8 cellular contexts compared by ENCODE assay signal in genomic region chr1:16903054-16903453, GRCh38. TPM values are rescaled to one million over a fixed set of nuclear protein-coding genes. Genes with fewer than 3 reads are reported as not detected.
DNase-seq lines count a peak whose midpoint lies in the region; ATAC-seq, FAIRE-seq and TF ChIP-seq lines count a peak whose summit lies in the region.

No MANE protein-coding gene starts in this region.

- H3K9me3 Mint-ChIP-seq in activated naive CD4-positive, alpha-beta T cell treated with anti-CD3 and anti-CD28 coated beads, Interleukin-2, amount 10 ng/mL, durations not matched to agents 7 days and 5 days = peaks cover 2% of the 10 kb centered on the region
- no peaks in the 10 kb centered on the region for H3K9me3 Mint-ChIP-seq in activated naive CD4-positive, alpha-beta T cell treated with anti-CD3 and anti-CD28 coated beads, Interleukin-2, amount 50 U/mL, for 72 hours

- no peak for FAIRE-seq in urothelium cell line (lab: Jason Lieb, UNC)

- TF ChIP-seq CTCF in fibroblast of villous mesenchyme (IDR thresholded peaks at IDR 0.05; ENCODE audit: insufficient read depth, low read depth, low read length) (no peak), thoracic aorta (IDR thresholded peaks at IDR 0.05) (no peak)

- no peak for ATAC-seq in activated naive CD4-positive, alpha-beta T cell treated with anti-CD3 and anti-CD28 coated beads, Interleukin-2, amount 50 U/mL, for 72 hours
- ATAC-seq in thoracic aorta (ENCODE audit: insufficient number of reproducible peaks, low FRiP score, low read depth) (no peak), HG02763 (IDR thresholded peaks at IDR 0.05; ENCODE audit: unreplicated experiment) (no peak)

- H3K4me1 Mint-ChIP-seq in activated naive CD4-positive, alpha-beta T cell treated with anti-CD3 and anti-CD28 coated beads, Interleukin-2, amount 10 ng/mL, durations not matched to agents 7 days and 5 days = peaks cover 43% of the 10 kb centered on the region

- TF ChIP-seq POLR2A in Raji (IDR thresholded peaks at IDR 0.05; ENCODE audit: insufficient read depth, low read depth, low read length) = 0 out of 2 replicates have a peak, but pooled peaks have one; percentile 14

- H3K4me3 Mint-ChIP-seq in activated naive CD4-positive, alpha-beta T cell treated with anti-CD3 and anti-CD28 coated beads, Interleukin-2, amount 10 ng/mL, durations not matched to agents 7 days and 5 days = no peak overlapping the region

- H3K36me3 Mint-ChIP-seq in activated naive CD4-positive, alpha-beta T cell treated with anti-CD3 and anti-CD28 coated beads, Interleukin-2, amount 10 ng/mL, durations not matched to agents 7 days and 5 days = peaks cover 4% of the 10 kb centered on the region
- no peaks in the 10 kb centered on the region for H3K36me3 Mint-ChIP-seq in activated naive CD4-positive, alpha-beta T cell treated with anti-CD3 and anti-CD28 coated beads, Interleukin-2, amount 50 U/mL, for 72 hours

- H3K27me3 ChIP-seq in thoracic aorta (replicated peaks; ENCODE audit: insufficient read depth) = no peaks in the 10 kb centered on the region

- CTCF ChIA-PET in activated naive CD4-positive, alpha-beta T cell treated with anti-CD3 and anti-CD28 coated beads, Interleukin-2, amount 10 ng/mL, durations not matched to agents 7 days and 5 days (lab: Charles Lee) = no interaction called here

- peak; percentile 19 for DNase-seq in activated naive CD4-positive, alpha-beta T cell treated with anti-CD3 and anti-CD28 coated beads, Interleukin-2, amount 10 ng/mL, durations not matched to agents 7 days and 5 days
- DNase-seq in activated naive CD4-positive, alpha-beta T cell treated with anti-CD3 and anti-CD28 coated beads, Interleukin-2, amount 50 U/mL, for 72 hours (ENCODE audit: low spot score in 2 of 2) = no peak
- DNase-seq in fibroblast of villous mesenchyme (ENCODE audit: low read depth) (peak; percentile 87), thoracic aorta (ENCODE audit: low spot score) (no peak), urothelium cell line (ENCODE audit: low spot score) (no peak)
- no peak for DNase-seq in NK-92 treated with Interleukin-12 subunit alpha and Interleukin-12 subunit beta, amount 100 ng/mL, for 24 hours (lab: John Stamatoyannopoulos, UW)

- H3K4me3 ChIP-seq in fibroblast of villous mesenchyme (ENCODE audit: low read depth, low read length) (peak overlapping the region; percentile 56), thoracic aorta (peak overlapping the region; percentile 69)

- H3K27ac ChIP-seq in thoracic aorta = peak overlapping the region; percentile 92 to 97

- H3K9me3 ChIP-seq in thoracic aorta = no peaks in the 10 kb centered on the region

- H3K36me3 ChIP-seq in thoracic aorta = no peaks in the 10 kb centered on the region

- H3K4me1 ChIP-seq in thoracic aorta (ENCODE audit: control insufficient read depth in 1 of 2, low read depth in 2 of 2) = peaks cover 6 to 15% of the 10 kb centered on the region in 2 donors

- peaks cover 3% of the 10 kb centered on the region for H3K27me3 Mint-ChIP-seq in activated naive CD4-positive, alpha-beta T cell treated with anti-CD3 and anti-CD28 coated beads, Interleukin-2, amount 10 ng/mL, durations not matched to agents 7 days and 5 days

- no peak overlapping the region for H3K27ac Mint-ChIP-seq in activated naive CD4-positive, alpha-beta T cell treated with anti-CD3 and anti-CD28 coated beads, Interleukin-2, amount 10 ng/mL, durations not matched to agents 7 days and 5 days
- H3K27ac Mint-ChIP-seq in activated naive CD4-positive, alpha-beta T cell treated with anti-CD3 and anti-CD28 coated beads, Interleukin-2, amount 50 U/mL, for 72 hours = no peak overlapping the region

RNA-seq across cellular contexts. Expression of gene RNU1-2, which starts 7.3 kb away (rescaled TPM):
- total RNA-seq in activated naive CD4-positive, alpha-beta T cell treated with anti-CD3 and anti-CD28 coated beads, Interleukin-2, amount 50 U/mL, for 72 hours = 1,000 to 10,000 TPM; 1,082 to 1,722 TPM
- total RNA-seq in fibroblast of villous mesenchyme (under 0.01 TPM in 1 of 2 replicates, not detected in the other), thoracic aorta (under 1 TPM; under 0.01 TPM)

RNA-seq across cellular contexts. Expression of gene CROCC, which starts 18.7 kb away (rescaled TPM):
- 10 to 100 TPM; 28.4 to 35.5 TPM for total RNA-seq in activated naive CD4-positive, alpha-beta T cell treated with anti-CD3 and anti-CD28 coated beads, Interleukin-2, amount 50 U/mL, for 72 hours
- total RNA-seq in fibroblast of villous mesenchyme = 13.8 and 22.2 TPM in 2 replicates
- 10 to 100 TPM; 49.7 to 56.2 TPM for total RNA-seq in thoracic aorta

Comparison
In these comparisons a context has a peak if more than half of its experiments do, and no peak if none do; other contexts are left out.
1. DNase-seq: peak in activated naive CD4-positive, alpha-beta T cell treated with anti-CD3 and anti-CD28 coated beads, Interleukin-2, amount 10 ng/mL, durations not matched to agents 7 days and 5 days (single experiment) and fibroblast of villous mesenchyme (single experiment); none in activated naive CD4-positive, alpha-beta T cell treated with anti-CD3 and anti-CD28 coated beads, Interleukin-2, amount 50 U/mL, for 72 hours (0 of 2), thoracic aorta (single experiment), urothelium cell line (single experiment) and NK-92 treated with Interleukin-12 subunit alpha and Interleukin-12 subunit beta, amount 100 ng/mL, for 24 hours (single experiment).
2. RNA of gene RNU1-2, which starts 7.3 kb away (total RNA-seq): 1,082 to 1,722 TPM in activated naive CD4-positive, alpha-beta T cell treated with anti-CD3 and anti-CD28 coated beads, Interleukin-2, amount 50 U/mL, for 72 hours; under 0.01 TPM in fibroblast of villous mesenchyme and under 0.01 TPM in thoracic aorta; every median in the first group is over 1,000 times any median in the second.